19 cellular contexts compared by ENCODE assay signal in genomic region chr2:60149151-60149550, GRCh38.
"Had no signal": no experiment of that assay in that cellular context is flagged by ENCODE, and none has a peak within 500 bp of the region (broad histone marks: within the 10 kb centered on the region; RNA-seq: fewer than 3 reads in every experiment).

No MANE protein-coding gene starts in this region.

- H3K4me3 Mint-ChIP-seq: activated CD4-positive, alpha-beta memory T cell treated with anti-CD3 and anti-CD28 coated beads, Interleukin-2, amount 10 ng/mL, durations not matched to agents 7 days and 5 days; activated CD4-positive, alpha-beta T cell treated with anti-CD3 and anti-CD28 coated beads for 36 hours; activated CD8-positive, alpha-beta memory T cell treated with anti-CD3 and anti-CD28 coated beads, Interleukin-2, amount 10 ng/mL, durations not matched to agents 7 days and 5 days; activated naive CD8-positive, alpha-beta T cell treated with anti-CD3 and anti-CD28 coated beads for 36 hours; natural killer cell; stimulated activated effector memory CD8-positive, alpha-beta T cell treated with anti-CD3 and anti-CD28 coated beads, Interleukin-12 subunit alpha, Interleukin-12 subunit beta, amount 100 ng/mL, for 72 hours; T-helper 1 cell treated with Interleukin-12 subunit alpha and Interleukin-12 subunit beta and Interleukin-4 antibody, amounts not matched to agents 30 μg/mL and 1 μg/mL, for 36 hours had no signal

- H3K27me3 ChIP-seq: esophagus muscularis mucosa, gastroesophageal sphincter, pancreas, thyroid gland had no signal

- H3K4me1 ChIP-seq: esophagus muscularis mucosa, gastroesophageal sphincter, pancreas, thyroid gland had no signal

- H3K9me3 Mint-ChIP-seq: activated CD4-positive, alpha-beta memory T cell treated with anti-CD3 and anti-CD28 coated beads, Interleukin-2, amount 10 ng/mL, durations not matched to agents 7 days and 5 days; activated naive CD8-positive, alpha-beta T cell treated with anti-CD3 and anti-CD28 coated beads for 36 hours; natural killer cell had no signal

- H3K27ac ChIP-seq: esophagus muscularis mucosa, gastroesophageal sphincter, pancreas, thyroid gland had no signal

- H3K27ac Mint-ChIP-seq: activated CD4-positive, alpha-beta memory T cell treated with anti-CD3 and anti-CD28 coated beads, Interleukin-2, amount 10 ng/mL, durations not matched to agents 7 days and 5 days; activated CD4-positive, alpha-beta T cell treated with anti-CD3 and anti-CD28 coated beads for 36 hours; activated CD8-positive, alpha-beta memory T cell treated with anti-CD3 and anti-CD28 coated beads, Interleukin-2, amount 10 ng/mL, durations not matched to agents 7 days and 5 days; activated naive CD8-positive, alpha-beta T cell treated with anti-CD3 and anti-CD28 coated beads for 36 hours; natural killer cell; stimulated activated effector memory CD8-positive, alpha-beta T cell treated with anti-CD3 and anti-CD28 coated beads, Interleukin-12 subunit alpha, Interleukin-12 subunit beta, amount 100 ng/mL, for 72 hours; T-helper 1 cell treated with Interleukin-12 subunit alpha and Interleukin-12 subunit beta and Interleukin-4 antibody, amounts not matched to agents 30 μg/mL and 1 μg/mL, for 36 hours had no signal

- H3K36me3 Mint-ChIP-seq: activated CD8-positive, alpha-beta memory T cell treated with anti-CD3 and anti-CD28 coated beads, Interleukin-2, amount 10 ng/mL, durations not matched to agents 7 days and 5 days; activated naive CD8-positive, alpha-beta T cell treated with anti-CD3 and anti-CD28 coated beads for 36 hours; natural killer cell; stimulated activated effector memory CD8-positive, alpha-beta T cell treated with anti-CD3 and anti-CD28 coated beads, Interleukin-12 subunit alpha, Interleukin-12 subunit beta, amount 100 ng/mL, for 72 hours had no signal

- ATAC-seq: activated CD8-positive, alpha-beta memory T cell treated with anti-CD3 and anti-CD28 coated beads, Interleukin-2, amount 10 ng/mL, durations not matched to agents 7 days and 5 days; gastroesophageal sphincter; natural killer cell; pancreas; sciatic nerve had no signal

- H3K27me3 Mint-ChIP-seq: activated CD4-positive, alpha-beta memory T cell treated with anti-CD3 and anti-CD28 coated beads, Interleukin-2, amount 10 ng/mL, durations not matched to agents 7 days and 5 days; activated CD4-positive, alpha-beta T cell treated with anti-CD3 and anti-CD28 coated beads for 36 hours; activated naive CD8-positive, alpha-beta T cell treated with anti-CD3 and anti-CD28 coated beads for 36 hours had no signal

- H3K4me1 Mint-ChIP-seq: activated CD4-positive, alpha-beta memory T cell treated with anti-CD3 and anti-CD28 coated beads, Interleukin-2, amount 10 ng/mL, durations not matched to agents 7 days and 5 days; natural killer cell; stimulated activated effector memory CD8-positive, alpha-beta T cell treated with anti-CD3 and anti-CD28 coated beads, Interleukin-12 subunit alpha, Interleukin-12 subunit beta, amount 100 ng/mL, for 72 hours had no signal

- DNase-seq: activated CD4-positive, alpha-beta memory T cell treated with anti-CD3 and anti-CD28 coated beads, Interleukin-2, amount 10 ng/mL, durations not matched to agents 7 days and 5 days; activated CD8-positive, alpha-beta memory T cell treated with anti-CD3 and anti-CD28 coated beads, Interleukin-2, amount 10 ng/mL, durations not matched to agents 7 days and 5 days; activated naive CD4-positive, alpha-beta T cell; activated naive CD8-positive, alpha-beta T cell treated with anti-CD3 and anti-CD28 coated beads for 36 hours; amygdala; dermis blood vessel endothelial cell; effector memory CD4-positive, alpha-beta T cell; mesendoderm; natural killer cell; pancreas; stimulated activated CD4-positive, alpha-beta T cell treated with anti-CD3 and anti-CD28 coated beads, Interleukin-4, amount 100 ng/mL, for 24 hours; thyroid gland had no signal

- H3K4me3 ChIP-seq: esophagus muscularis mucosa, gastroesophageal sphincter, pancreas, smooth muscle cell, thyroid gland had no signal

- H3K4me2 ChIP-seq: smooth muscle cell had no signal
